In the genomic region with DNA sequence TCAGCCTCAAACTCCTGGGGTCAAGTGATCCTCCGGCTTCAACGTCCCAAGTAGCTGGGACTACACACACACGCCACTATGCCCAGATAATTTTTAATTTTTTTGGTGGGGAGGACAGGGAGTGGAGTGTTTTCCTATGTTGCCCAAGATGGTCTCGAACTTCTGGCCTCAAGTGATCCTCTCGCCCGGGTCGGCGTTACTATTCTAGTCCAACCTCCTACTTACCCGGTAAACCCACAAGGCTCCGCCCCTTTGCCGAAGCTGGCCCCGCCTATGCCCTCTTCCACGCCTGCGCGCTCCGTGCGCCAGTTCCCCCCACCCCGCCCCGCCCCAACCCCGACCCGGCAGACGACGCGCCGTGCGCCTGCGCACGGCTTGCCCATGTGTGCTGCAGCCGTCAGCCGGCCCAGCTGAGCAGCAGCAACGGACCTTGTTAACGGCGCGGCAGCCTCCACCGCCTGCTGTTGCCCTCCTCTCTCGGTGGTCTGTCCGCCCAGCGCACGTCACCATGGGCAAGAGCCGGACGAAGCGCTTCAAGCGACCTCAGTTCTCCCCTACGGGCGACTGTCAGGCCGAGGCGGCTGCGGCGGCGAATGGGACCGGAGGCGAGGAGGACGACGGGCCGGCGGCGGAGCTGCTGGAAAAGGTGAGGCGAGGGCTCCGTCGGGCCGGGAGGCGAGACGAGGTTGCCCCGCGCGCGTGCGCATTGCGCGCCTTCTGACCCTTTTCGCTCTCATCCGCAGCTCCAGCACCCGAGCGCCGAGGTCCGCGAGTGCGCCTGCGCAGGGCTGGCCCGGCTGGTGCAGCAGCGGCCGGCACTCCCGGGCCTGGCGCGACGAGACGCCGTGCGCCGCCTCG, we compare ENCODE assay signal across 8 cellular contexts. TPM values are rescaled to one million over a fixed set of nuclear protein-coding genes. Genes with fewer than 3 reads are reported as not detected.
A peak's percentile ranks its signal among the peaks of the same experiment; 100 is the strongest.
DNase-seq lines count a peak whose midpoint lies in the region; ATAC-seq and TF ChIP-seq lines count a peak whose summit lies in the region.

A gene with protein sequence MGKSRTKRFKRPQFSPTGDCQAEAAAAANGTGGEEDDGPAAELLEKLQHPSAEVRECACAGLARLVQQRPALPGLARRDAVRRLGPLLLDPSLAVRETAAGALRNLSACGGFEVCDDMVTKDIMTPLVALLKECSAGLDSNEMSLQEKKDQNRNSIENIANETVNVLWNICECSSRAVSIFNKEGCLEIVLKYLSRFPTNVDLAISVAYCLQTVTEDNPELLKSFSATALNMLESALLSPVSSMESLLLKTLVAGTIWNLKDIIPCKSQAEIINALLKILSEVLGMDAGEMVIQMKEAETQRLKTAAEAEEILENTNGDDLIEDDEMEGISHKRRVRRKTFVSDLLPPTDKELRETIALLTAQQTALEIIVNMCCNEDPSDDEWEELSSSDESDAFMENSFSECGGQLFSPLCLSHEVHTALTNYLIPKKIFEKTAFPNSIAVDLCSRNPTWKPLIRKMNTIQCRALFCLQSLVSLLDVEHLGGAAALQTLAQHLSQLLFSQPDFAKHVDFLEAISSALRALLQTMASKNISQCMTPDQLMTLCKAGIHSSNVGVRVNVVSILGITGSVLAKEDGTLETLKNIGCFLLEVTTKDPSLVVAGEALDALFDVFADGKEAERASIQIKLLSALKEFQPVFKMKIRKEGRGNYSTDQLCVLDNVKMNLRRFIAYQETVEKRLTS (plus strand): TSS at position 347 of the 858 bp plus-strand sequence. CDS start 162 bp downstream, at position 509.

- peak within 1 kb of the TSS; percentile 62 to 97 for H3K4me3 ChIP-seq in DND-41 (ENCODE audit: low read depth in 1 of 2, low read length in 2 of 2)
- H3K4me3 ChIP-seq in GM23248 = peak within 1 kb of the TSS; percentile 90
- H3K4me3 ChIP-seq in fibroblast of mammary gland (ENCODE audit: control insufficient read depth, low read depth, low read length) = peak within 1 kb of the TSS; percentile 88

- in situ Hi-C loops in GM23248 (cut with MboI) = no loop called here

- H3K9me3 Mint-ChIP-seq in activated T-helper 1 cell treated with anti-CD3 and anti-CD28 coated beads, Interleukin-12 subunit alpha, Interleukin-12 subunit beta, Interleukin-2, Interleukin-4 antibody, amounts not matched to agents 30 ng/mL and 10 ng/mL and 1 ng/mL, durations not matched to agents 14 hours and 24 hours and 36 hours = no peaks in the 10 kb centered on the region
- H3K9me3 Mint-ChIP-seq in naive thymus-derived CD8-positive, alpha-beta T cell = no peaks in the 10 kb centered on the region
- no peaks in the 10 kb centered on the region for H3K9me3 Mint-ChIP-seq in stimulated activated naive B cell treated with anti-CD40 and anti-IgM and Interleukin-4, amounts not matched to agents 10 μg/mL and 1 μg/mL and 100 μg/mL, for 72 hours

- no peaks in the 10 kb centered on the region for H3K9me3 ChIP-seq in DND-41 (ENCODE audit: insufficient read depth, low read length, severe bottlenecking)
- no peaks in the 10 kb centered on the region for H3K9me3 ChIP-seq in GM23248 (ENCODE audit: low read depth)

- H3K36me3 ChIP-seq in DND-41 (ENCODE audit: insufficient read depth, low read length) (peaks cover 33% of the 10 kb centered on the region), GM23248 (ENCODE audit: low read depth) (0 out of 2 replicates have a peak, but pooled peaks cover 5% of the 10 kb centered on the region)

- peak within 1 kb of the TSS; percentile 95 for H3K27ac ChIP-seq in DND-41 (ENCODE audit: low read length)
- H3K27ac ChIP-seq in GM23248 = peak within 1 kb of the TSS; percentile 71

- peaks cover 13% of the 10 kb centered on the region for H3K36me3 Mint-ChIP-seq in activated T-helper 1 cell treated with anti-CD3 and anti-CD28 coated beads, Interleukin-12 subunit alpha, Interleukin-12 subunit beta, Interleukin-2, Interleukin-4 antibody, amounts not matched to agents 30 ng/mL and 10 ng/mL and 1 ng/mL, durations not matched to agents 14 hours and 24 hours and 36 hours (ENCODE audit: low read depth)
- peaks cover 0 to 29% (median 2%) of the 10 kb centered on the region in 3 donors for H3K36me3 Mint-ChIP-seq in naive thymus-derived CD8-positive, alpha-beta T cell
- H3K36me3 Mint-ChIP-seq in stimulated activated naive B cell treated with anti-CD40 and anti-IgM and Interleukin-4, amounts not matched to agents 10 μg/mL and 1 μg/mL and 100 μg/mL, for 72 hours = peaks cover 9 to 17% of the 10 kb centered on the region in 2 donors

- 4% methylated on average over 69 to 90 of the region's 91 CpGs for WGBS in GM23248 (ENCODE audit: low coverage in 1 of 2, low lambda C conversion rate in 2 of 2, missing lambda C conversion rate in 2 of 2), 2 experiments

- H3K9ac ChIP-seq in DND-41 (ENCODE audit: low read depth, low read length) (peak within 1 kb of the TSS; percentile 89), GM23248 (peak within 1 kb of the TSS; percentile 83)

- H3K27ac Mint-ChIP-seq in activated T-helper 1 cell treated with anti-CD3 and anti-CD28 coated beads, Interleukin-12 subunit alpha, Interleukin-12 subunit beta, Interleukin-2, Interleukin-4 antibody, amounts not matched to agents 30 ng/mL and 10 ng/mL and 1 ng/mL, durations not matched to agents 14 hours and 24 hours and 36 hours = peak within 1 kb of the TSS; percentile 90
- H3K27ac Mint-ChIP-seq in naive thymus-derived CD8-positive, alpha-beta T cell = peak within 1 kb of the TSS; percentile 55 to 96 (median 92)
- peak within 1 kb of the TSS; percentile 97 for H3K27ac Mint-ChIP-seq in stimulated activated naive B cell treated with anti-CD40 and anti-IgM and Interleukin-4, amounts not matched to agents 10 μg/mL and 1 μg/mL and 100 μg/mL, for 72 hours

- POLR2A ChIA-PET in naive thymus-derived CD8-positive, alpha-beta T cell (lab: Charles Lee) = interaction anchor here (0.6 to 3.7 kb wide), 11 partner anchors 12 to 740 kb away, joined by 3 to 29 read pairs (median 3); a partner anchor contains a TSS

- no peaks in the 10 kb centered on the region for H3K27me3 Mint-ChIP-seq in activated T-helper 1 cell treated with anti-CD3 and anti-CD28 coated beads, Interleukin-12 subunit alpha, Interleukin-12 subunit beta, Interleukin-2, Interleukin-4 antibody, amounts not matched to agents 30 ng/mL and 10 ng/mL and 1 ng/mL, durations not matched to agents 14 hours and 24 hours and 36 hours (ENCODE audit: insufficient read depth)
- H3K27me3 Mint-ChIP-seq in naive thymus-derived CD8-positive, alpha-beta T cell = no peaks in the 10 kb centered on the region
- no peaks in the 10 kb centered on the region for H3K27me3 Mint-ChIP-seq in stimulated activated naive B cell treated with anti-CD40 and anti-IgM and Interleukin-4, amounts not matched to agents 10 μg/mL and 1 μg/mL and 100 μg/mL, for 72 hours

- intact Hi-C loops in activated T-helper 1 cell treated with anti-CD3 and anti-CD28 coated beads, Interleukin-12 subunit alpha, Interleukin-12 subunit beta, Interleukin-2, Interleukin-4 antibody, amounts not matched to agents 30 ng/mL and 10 ng/mL and 1 ng/mL, durations not matched to agents 14 hours and 24 hours and 36 hours (cut with micrococcal nuclease) = loop anchor here (1.0 to 10.0 kb wide), 8 partner anchors 41 to 1701 kb away; a partner anchor contains a TSS

- peak; percentile 84 for ATAC-seq in DND-41 (ENCODE audit: insufficient read depth, low read depth)
- ATAC-seq in naive thymus-derived CD8-positive, alpha-beta T cell = peak; percentile 77 to 87
- ATAC-seq in stimulated activated naive B cell treated with anti-CD40 and anti-IgM and Interleukin-4, amounts not matched to agents 10 μg/mL and 1 μg/mL and 100 μg/mL, for 72 hours (replicated peaks) = peak; percentile 93

- H3K79me2 ChIP-seq in DND-41 (ENCODE audit: insufficient read depth, low read length) = peaks cover 39% of the 10 kb centered on the region
- peaks cover 45% of the 10 kb centered on the region for H3K79me2 ChIP-seq in GM23248 (ENCODE audit: insufficient read depth)

- peaks cover 39% of the 10 kb centered on the region for H3K4me1 Mint-ChIP-seq in activated T-helper 1 cell treated with anti-CD3 and anti-CD28 coated beads, Interleukin-12 subunit alpha, Interleukin-12 subunit beta, Interleukin-2, Interleukin-4 antibody, amounts not matched to agents 30 ng/mL and 10 ng/mL and 1 ng/mL, durations not matched to agents 14 hours and 24 hours and 36 hours (ENCODE audit: low read depth)
- H3K4me1 Mint-ChIP-seq in naive thymus-derived CD8-positive, alpha-beta T cell = peaks cover 24 to 39% (median 34%) of the 10 kb centered on the region in 4 donors
- H3K4me1 Mint-ChIP-seq in stimulated activated naive B cell treated with anti-CD40 and anti-IgM and Interleukin-4, amounts not matched to agents 10 μg/mL and 1 μg/mL and 100 μg/mL, for 72 hours = peaks cover 23 to 25% of the 10 kb centered on the region in 2 donors

- H3F3A ChIP-seq in GM23248 (ENCODE audit: insufficient read depth) = peaks cover 6% of the 10 kb centered on the region; the same call in 1 of the 2 replicates

- H3K4me3 Mint-ChIP-seq in activated T-helper 1 cell treated with anti-CD3 and anti-CD28 coated beads, Interleukin-12 subunit alpha, Interleukin-12 subunit beta, Interleukin-2, Interleukin-4 antibody, amounts not matched to agents 30 ng/mL and 10 ng/mL and 1 ng/mL, durations not matched to agents 14 hours and 24 hours and 36 hours = peak within 1 kb of the TSS; percentile 85
- H3K4me3 Mint-ChIP-seq in naive thymus-derived CD8-positive, alpha-beta T cell = peak within 1 kb of the TSS; percentile 85 to 95 (median 93)
- H3K4me3 Mint-ChIP-seq in stimulated activated naive B cell treated with anti-CD40 and anti-IgM and Interleukin-4, amounts not matched to agents 10 μg/mL and 1 μg/mL and 100 μg/mL, for 72 hours = peak within 1 kb of the TSS; percentile 88 to 91

- H2AFZ ChIP-seq in DND-41 (ENCODE audit: low read depth, low read length) = peak within 1 kb of the TSS; percentile 100
- peak within 1 kb of the TSS; percentile 94 for H2AFZ ChIP-seq in GM23248

- peaks cover 32% of the 10 kb centered on the region for H4K20me1 ChIP-seq in DND-41 (ENCODE audit: insufficient read depth, low read length)
- H4K20me1 ChIP-seq in GM23248 (ENCODE audit: insufficient read depth) = no peaks in the 10 kb centered on the region; the same call in 1 of the 2 replicates

- DNase-seq in DND-41 (peak; percentile 97), GM23248 (peak; percentile 96), Kasumi-1 (lab: John Stamatoyannopoulos, UW) (peak; percentile 86 to 90), RPMI7951 (ENCODE audit: low read depth) (peak; percentile 88), fibroblast of mammary gland (ENCODE audit: low read depth) (peak; percentile 88)
- DNase-seq in activated T-helper 1 cell treated with anti-CD3 and anti-CD28 coated beads, Interleukin-12 subunit alpha, Interleukin-12 subunit beta, Interleukin-2, Interleukin-4 antibody, amounts not matched to agents 30 ng/mL and 10 ng/mL and 1 ng/mL, durations not matched to agents 14 hours and 24 hours and 36 hours (ENCODE audit: low spot score) = peak; percentile 93
- DNase-seq in naive thymus-derived CD8-positive, alpha-beta T cell = peak; percentile 87 to 95 (median 91)
- DNase-seq in stimulated activated naive B cell treated with anti-CD40 and anti-IgM and Interleukin-4, amounts not matched to agents 10 μg/mL and 1 μg/mL and 100 μg/mL, for 72 hours = peak; percentile 92

- no peaks in the 10 kb centered on the region for H3K27me3 ChIP-seq in DND-41 (ENCODE audit: insufficient read depth, low read length, poor library complexity)
- H3K27me3 ChIP-seq in GM23248 (replicated peaks; ENCODE audit: insufficient read depth) = no peaks in the 10 kb centered on the region

- H3K9me2 ChIP-seq in GM23248 (ENCODE audit: insufficient read depth) = no peaks in the 10 kb centered on the region

- H3K4me1 ChIP-seq in DND-41 (ENCODE audit: insufficient read depth, low read length) (peaks cover 38% of the 10 kb centered on the region), GM23248 (ENCODE audit: insufficient read depth) (peaks cover 23% of the 10 kb centered on the region)

- TF ChIP-seq CTCF in DND-41 (IDR thresholded peaks at IDR 0.05; ENCODE audit: borderline replicate concordance, extremely low read depth, low read length, poor library complexity, severe bottlenecking) (no peak), fibroblast of mammary gland (conservative IDR thresholded peaks at IDR 0.05; ENCODE audit: control insufficient read depth, insufficient read depth, low read depth, low read length) (no peak)

- H3K4me2 ChIP-seq in DND-41 (ENCODE audit: insufficient read depth, low read length) (peak within 1 kb of the TSS; percentile 99), GM23248 (ENCODE audit: unreplicated experiment) (peak within 1 kb of the TSS; percentile 92)

RNA-seq across cellular contexts. Expression of the gene that starts here (rescaled TPM):
- total RNA-seq in GM23248 (2014; rRNA removed; shearing (Covaris generic)) = 17.8 and 25.1 TPM in 2 replicates
- polyA plus RNA-seq in GM23248 (2016; fragmentation: Nextera tagmentation; extraction: Ambion mirVana) = 5.6 and 5.7 TPM in 2 replicates
- total RNA-seq in RPMI7951 (2014; rRNA removed; shearing (Covaris generic)) = 13.3 and 14.9 TPM in 2 replicates
- total RNA-seq in activated T-helper 1 cell treated with anti-CD3 and anti-CD28 coated beads, Interleukin-12 subunit alpha, Interleukin-12 subunit beta, Interleukin-2, Interleukin-4 antibody, amounts not matched to agents 30 ng/mL and 10 ng/mL and 1 ng/mL, durations not matched to agents 14 hours and 24 hours and 36 hours = 29.1 and 30.7 TPM in 2 replicates
- total RNA-seq in naive thymus-derived CD8-positive, alpha-beta T cell = 10 to 100 TPM; 20.7 to 23.3 TPM
- 1 to 10 TPM; 5.5 to 6.7 (median 5.6) TPM for polyA plus RNA-seq in naive thymus-derived CD8-positive, alpha-beta T cell

Comparison
In these comparisons a context has a peak if more than half of its experiments do, and no peak if none do; other contexts are left out.
1. Peak in every context shown above with its lines: DNase-seq, ATAC-seq, H3K4me3 ChIP-seq and H3K27ac ChIP-seq.